In the genomic region with DNA sequence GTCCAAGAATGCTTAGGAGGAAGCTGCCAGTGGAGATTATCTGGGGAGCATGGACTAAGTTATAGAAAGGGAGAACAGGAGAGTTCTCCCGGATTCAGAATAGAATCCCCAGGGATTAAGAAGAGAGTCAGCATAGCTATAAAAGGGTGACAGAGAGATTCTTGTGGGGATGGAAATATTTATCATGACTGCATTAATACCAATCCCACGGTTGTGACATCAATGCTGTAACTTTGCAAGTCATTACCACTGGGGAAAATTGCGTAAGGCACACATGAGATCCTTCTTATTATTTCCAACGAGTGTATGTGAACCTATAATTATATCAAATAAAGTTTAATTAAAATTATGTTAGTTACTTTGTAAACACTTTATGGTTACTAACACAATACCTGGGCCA, we compare ENCODE assay signal across 17 cellular contexts.
"Had no signal": no experiment of that assay in that cellular context is flagged by ENCODE, and none has a peak within 500 bp of the region (broad histone marks: within the 10 kb centered on the region; RNA-seq: fewer than 3 reads in every experiment).

No MANE protein-coding gene starts in this region.

- H3K4me1 Mint-ChIP-seq: activated naive CD4-positive, alpha-beta T cell treated with anti-CD3 and anti-CD28 coated beads, Interleukin-2, amount 10 ng/mL, durations not matched to agents 7 days and 5 days; activated T-helper 17 cell treated with anti-CD3 and anti-CD28 coated beads, Interleukin-2, amount 50 U/mL, for 72 hours had no signal

- H3K27ac Mint-ChIP-seq: activated naive CD4-positive, alpha-beta T cell treated with anti-CD3 and anti-CD28 coated beads, Interleukin-2, amount 10 ng/mL, durations not matched to agents 7 days and 5 days; activated T-helper 17 cell treated with anti-CD3 and anti-CD28 coated beads, Interleukin-2, amount 50 U/mL, for 72 hours; naive thymus-derived CD4-positive, alpha-beta T cell had no signal

- H3K4me3 Mint-ChIP-seq: activated naive CD4-positive, alpha-beta T cell treated with anti-CD3 and anti-CD28 coated beads, Interleukin-2, amount 10 ng/mL, durations not matched to agents 7 days and 5 days; activated T-helper 17 cell treated with anti-CD3 and anti-CD28 coated beads, Interleukin-2, amount 50 U/mL, for 72 hours; naive thymus-derived CD4-positive, alpha-beta T cell had no signal

- H3K27ac ChIP-seq: epithelial cell of prostate, left ventricle myocardium inferior, ovary, sigmoid colon, thyroid gland, VCaP had no signal

- H3K27me3 Mint-ChIP-seq: activated naive CD4-positive, alpha-beta T cell treated with anti-CD3 and anti-CD28 coated beads, Interleukin-2, amount 10 ng/mL, durations not matched to agents 7 days and 5 days; activated T-helper 17 cell treated with anti-CD3 and anti-CD28 coated beads, Interleukin-2, amount 50 U/mL, for 72 hours; naive thymus-derived CD4-positive, alpha-beta T cell had no signal

- H3K27me3 ChIP-seq: ovary, sigmoid colon, thyroid gland had no signal

- ATAC-seq: activated T-helper 17 cell treated with anti-CD3 and anti-CD28 coated beads, Interleukin-2, amount 50 U/mL, for 72 hours; naive thymus-derived CD4-positive, alpha-beta T cell had no signal

- H3K36me3 Mint-ChIP-seq: activated naive CD4-positive, alpha-beta T cell treated with anti-CD3 and anti-CD28 coated beads, Interleukin-2, amount 10 ng/mL, durations not matched to agents 7 days and 5 days; naive thymus-derived CD4-positive, alpha-beta T cell had no signal

- DNase-seq: activated CD4-positive, alpha-beta T cell treated with anti-CD3 and anti-CD28 coated beads for 1 hour; activated CD4-positive, alpha-beta T cell treated with anti-CD3 and anti-CD28 coated beads, Interleukin-2, amount 50 U/mL, for 4 hours; activated naive CD4-positive, alpha-beta T cell treated with anti-CD3 and anti-CD28 coated beads, Interleukin-2, amount 10 ng/mL, durations not matched to agents 7 days and 5 days; dermis blood vessel endothelial cell; glutamatergic neuron; hypothalamus; left ventricle myocardium inferior; naive thymus-derived CD4-positive, alpha-beta T cell; ovary; sigmoid colon; stimulated activated CD4-positive, alpha-beta T cell treated with anti-CD3 and anti-CD28 coated beads, Interleukin-12 subunit alpha, Interleukin-12 subunit beta, amount 100 ng/mL, for 4 hours; stimulated activated CD4-positive, alpha-beta T cell treated with anti-CD3 and anti-CD28 coated beads, Interleukin-2, amount 100 ng/mL, for 24 hours; T1000; thyroid gland had no signal
